In genomic region chr12:122232691-122233090, GRCh38 we compare ENCODE assay signal across 31 cellular contexts. TPM values are rescaled to one million over a fixed set of nuclear protein-coding genes. Genes with fewer than 3 reads are reported as not detected.
"Had no signal": no experiment of that assay in that cellular context is flagged by ENCODE, and none has a peak within 500 bp of the region (broad histone marks: within the 10 kb centered on the region; RNA-seq: fewer than 3 reads in every experiment).

No MANE protein-coding gene starts in this region.

- H3K4me1 Mint-ChIP-seq: nephron progenitor cell; neural crest cell; stimulated activated memory B cell treated with anti-CD40 and anti-IgM and Interleukin-4, amounts not matched to agents 10 μg/mL and 1 μg/mL and 100 μg/mL, for 72 hours had no signal

- H3K4me1 ChIP-seq: parathyroid adenoma, psoas muscle, sigmoid colon, suprapubic skin, testis, tibial artery, transverse colon, upper lobe of right lung, uterus had no signal

- H3K36me3 ChIP-seq: ovary, uterus had no signal

- ATAC-seq: naive thymus-derived CD8-positive, alpha-beta T cell; natural killer cell treated with Interleukin-12 subunit alpha and Interleukin-12 subunit beta and Interleukin-15 and Interleukin-18, amount 100 ng/mL, for 72 hours; psoas muscle; right cardiac atrium; right lobe of liver; stimulated activated memory B cell treated with anti-CD40 and anti-IgM and Interleukin-4, amounts not matched to agents 10 μg/mL and 1 μg/mL and 100 μg/mL, for 72 hours; stimulated activated naive CD8-positive, alpha-beta T cell treated with anti-CD3 and anti-CD28 coated beads, Interleukin-15, amount 100 ng/mL, for 72 hours; stimulated activated naive CD8-positive, alpha-beta T cell treated with anti-CD3 and anti-CD28 coated beads, Interleukin-15, Interleukin-2, amounts not matched to agents 100 U/mL and 50 U/mL, for 24 hours; upper lobe of right lung had no signal

- DNase-seq: naive thymus-derived CD8-positive, alpha-beta T cell; nephron progenitor cell; occipital lobe; ovary; posterior cingulate gyrus; psoas muscle; right cardiac atrium; right lobe of liver; sigmoid colon; small intestine; stimulated activated CD4-positive, alpha-beta T cell treated with anti-CD3 and anti-CD28 coated beads, Interleukin-15, amount 100 ng/mL, for 24 hours; stimulated activated CD4-positive, alpha-beta T cell treated with anti-CD3 and anti-CD28 coated beads, Interleukin-2, amount 100 ng/mL, for 24 hours; stimulated activated CD4-positive, alpha-beta T cell treated with anti-CD3 and anti-CD28 coated beads, Interleukin-2, amount 100 ng/mL, for 48 hours; stimulated activated CD4-positive, alpha-beta T cell treated with anti-CD3 and anti-CD28 coated beads, Interleukin-4, amount 100 ng/mL, for 24 hours; stimulated activated naive CD4-positive, alpha-beta T cell; stimulated activated naive CD8-positive, alpha-beta T cell treated with anti-CD3 and anti-CD28 coated beads, Interleukin-15, amount 100 ng/mL, for 72 hours; stimulated activated naive CD8-positive, alpha-beta T cell treated with anti-CD3 and anti-CD28 coated beads, Interleukin-15, Interleukin-2, amounts not matched to agents 100 U/mL and 50 U/mL, for 24 hours; substantia nigra; testis; tibial artery; transverse colon; upper lobe of right lung; uterus had no signal

- H3K9me3 Mint-ChIP-seq: naive thymus-derived CD8-positive, alpha-beta T cell; natural killer cell treated with Interleukin-12 subunit alpha and Interleukin-12 subunit beta and Interleukin-15 and Interleukin-18, amount 100 ng/mL, for 72 hours; nephron progenitor cell; neural crest cell; stimulated activated memory B cell treated with anti-CD40 and anti-IgM and Interleukin-4, amounts not matched to agents 10 μg/mL and 1 μg/mL and 100 μg/mL, for 72 hours; stimulated activated naive CD8-positive, alpha-beta T cell treated with anti-CD3 and anti-CD28 coated beads, Interleukin-15, amount 100 ng/mL, for 72 hours; type B pancreatic cell had no signal

- H3K27me3 ChIP-seq: ovary, right lobe of liver, sigmoid colon, suprapubic skin, testis, tibial artery, transverse colon, upper lobe of right lung, uterus had no signal

- H3K9me3 ChIP-seq: ovary, psoas muscle, right lobe of liver, sigmoid colon, suprapubic skin, testis, tibial artery, transverse colon, upper lobe of right lung, uterus had no signal

- H3K4me3 ChIP-seq: ovary, psoas muscle, right lobe of liver, sigmoid colon, suprapubic skin, testis, tibial artery, transverse colon, upper lobe of right lung, uterus had no signal

- H3K27ac Mint-ChIP-seq: naive thymus-derived CD8-positive, alpha-beta T cell; natural killer cell treated with Interleukin-12 subunit alpha and Interleukin-12 subunit beta and Interleukin-15 and Interleukin-18, amount 100 ng/mL, for 72 hours; nephron progenitor cell; progenitor cell of endocrine pancreas; stimulated activated memory B cell treated with anti-CD40 and anti-IgM and Interleukin-4, amounts not matched to agents 10 μg/mL and 1 μg/mL and 100 μg/mL, for 72 hours; stimulated activated naive CD8-positive, alpha-beta T cell treated with anti-CD3 and anti-CD28 coated beads, Interleukin-15, amount 100 ng/mL, for 72 hours; type B pancreatic cell had no signal

- H3K4me3 Mint-ChIP-seq: naive thymus-derived CD8-positive, alpha-beta T cell; natural killer cell treated with Interleukin-12 subunit alpha and Interleukin-12 subunit beta and Interleukin-15 and Interleukin-18, amount 100 ng/mL, for 72 hours; nephron progenitor cell; neural crest cell; stimulated activated memory B cell treated with anti-CD40 and anti-IgM and Interleukin-4, amounts not matched to agents 10 μg/mL and 1 μg/mL and 100 μg/mL, for 72 hours; stimulated activated naive CD8-positive, alpha-beta T cell treated with anti-CD3 and anti-CD28 coated beads, Interleukin-15, amount 100 ng/mL, for 72 hours; type B pancreatic cell had no signal

RNA-seq across cellular contexts. Expression of gene LRRC43, which starts 49.8 kb away (rescaled TPM):
- polyA plus RNA-seq: naive thymus-derived CD8-positive, alpha-beta T cell had no signal

RNA-seq across cellular contexts. Expression of gene IL31, which starts 58.7 kb away (rescaled TPM):
- polyA plus RNA-seq: naive thymus-derived CD8-positive, alpha-beta T cell; ovary; psoas muscle; right cardiac atrium; sigmoid colon; small intestine; urinary bladder had no signal
